Comparison of ENCODE assay signal across 8 cellular contexts in genomic region chr1:27299385-27300252, GRCh38. TPM values are rescaled to one million over a fixed set of nuclear protein-coding genes. Genes with fewer than 3 reads are reported as not detected.
DNase-seq lines count a peak whose midpoint lies in the region; ATAC-seq and TF ChIP-seq lines count a peak whose summit lies in the region.

No MANE protein-coding gene starts in this region.

- no peaks in the 10 kb centered on the region for H3K9me3 Mint-ChIP-seq in neural crest cell

- H3K9me3 ChIP-seq in SJSA1 (replicated peaks): no peaks in the 10 kb centered on the region

- TF ChIP-seq CTCF in neural crest cell (conservative IDR thresholded peaks at IDR 0.05): no peak

- DNase-seq in DMS79 (lab: John Stamatoyannopoulos, UW) (peak; percentile 27), SJSA1 (ENCODE audit: low read depth in 1 of 2, low spot score in 2 of 2) (peak; percentile 86 to 96), fibroblast of peridontal ligament (ENCODE audit: extremely low read depth) (peak; percentile 94), neural crest cell (ENCODE audit: low read depth, low spot score) (no peak), activated gamma-delta T cell treated with Interleukin-2 at 50 U/mL for 16 hours (no peak), OCI-M1 (lab: John Stamatoyannopoulos, UW) (no peak)
- DNase-seq in central memory CD4-positive, alpha-beta T cell: no peak

- no peaks in the 10 kb centered on the region for H3K27me3 Mint-ChIP-seq in neural crest cell (ENCODE audit: low read depth)

- no peak for ATAC-seq in HG03521 (IDR thresholded peaks at IDR 0.05; ENCODE audit: unreplicated experiment)

- H3K4me3 ChIP-seq in SJSA1: no peak overlapping the region

- peak overlapping the region; percentile 8 for H3K4me3 Mint-ChIP-seq in neural crest cell

- H3K36me3 ChIP-seq in SJSA1: peaks cover 19% of the 10 kb centered on the region; the same call in 1 of the 2 replicates

- peaks cover 18% of the 10 kb centered on the region for H3K4me1 Mint-ChIP-seq in neural crest cell

- H3K4me1 ChIP-seq in SJSA1 (replicated peaks): peaks cover 26% of the 10 kb centered on the region

- H3K36me3 Mint-ChIP-seq in neural crest cell (ENCODE audit: low read depth): no peaks in the 10 kb centered on the region

- no peaks in the 10 kb centered on the region for H3K27me3 ChIP-seq in SJSA1 (replicated peaks)

- peak overlapping the region; percentile 93 for H3K27ac Mint-ChIP-seq in neural crest cell (ENCODE audit: unreplicated experiment)

- peak overlapping the region; percentile 74 for H3K27ac ChIP-seq in SJSA1

RNA-seq across cellular contexts. Expression of gene TMEM222, which starts 22.3 kb away (rescaled TPM):
- total RNA-seq in SJSA1 (2014; rRNA removed; shearing (Covaris generic)): 26.7 and 39.3 TPM in 2 replicates
- total RNA-seq in neural crest cell: 46.7 and 46.9 TPM in 2 replicates

RNA-seq across cellular contexts. Expression of gene SYTL1, which starts 42.2 kb away (rescaled TPM):
- total RNA-seq in SJSA1 (2014; rRNA removed; shearing (Covaris generic)): 0.22 and 1.1 TPM in 2 replicates
- 0.72 and 1.4 TPM in 2 replicates for total RNA-seq in neural crest cell

Comparison
In these comparisons a context has a peak if more than half of its experiments do, and no peak if none do; other contexts are left out.
1. DNase-seq: peak in DMS79 (single experiment), SJSA1 (2 of 2) and fibroblast of peridontal ligament (single experiment); none in neural crest cell (single experiment), activated gamma-delta T cell treated with Interleukin-2 at 50 U/mL for 16 hours (single experiment), central memory CD4-positive, alpha-beta T cell (single experiment) and OCI-M1 (single experiment).